In genomic region chr17:4921320-4921719, GRCh38 we compare ENCODE assay signal across 37 cellular contexts. TPM values are rescaled to one million over a fixed set of nuclear protein-coding genes. Genes with fewer than 3 reads are reported as not detected.
"Had no signal": no experiment of that assay in that cellular context is flagged by ENCODE, and none has a peak within 500 bp of the region (broad histone marks: within the 10 kb centered on the region; RNA-seq: fewer than 3 reads in every experiment).

No MANE protein-coding gene starts in this region.

- FAIRE-seq: colon, endometrium, endothelial cell of umbilical vein had no signal

- H3K4me1 ChIP-seq: adrenal gland, body of pancreas, gastroesophageal sphincter had no signal

- H3K4me3 ChIP-seq: adrenal gland, body of pancreas, esophagus squamous epithelium, gastroesophageal sphincter, heart right ventricle had no signal

- H3K9me3 ChIP-seq: adrenal gland, body of pancreas, esophagus squamous epithelium, gastroesophageal sphincter, heart right ventricle had no signal

- H3K27ac ChIP-seq: adrenal gland, body of pancreas, gastroesophageal sphincter, heart right ventricle had no signal

- H3K36me3 ChIP-seq: adrenal gland, esophagus squamous epithelium, gastroesophageal sphincter, heart right ventricle had no signal

- ATAC-seq: activated CD4-positive, alpha-beta T cell treated with anti-CD3 and anti-CD28 coated beads for 36 hours; activated CD8-positive, alpha-beta memory T cell treated with anti-CD3 and anti-CD28 coated beads, Interleukin-2, amount 10 ng/mL, durations not matched to agents 7 days and 5 days; activated CD8-positive, alpha-beta T cell treated with anti-CD3 and anti-CD28 coated beads, Interleukin-2, amount 10 ng/mL, durations not matched to agents 7 days and 5 days; activated naive CD8-positive, alpha-beta T cell treated with anti-CD3 and anti-CD28 coated beads, Interleukin-2, amount 50 U/mL, for 24 hours; body of pancreas; gastroesophageal sphincter; heart right ventricle; T-helper 17 cell had no signal

- H3K27me3 ChIP-seq: adrenal gland, body of pancreas, esophagus squamous epithelium, gastroesophageal sphincter, heart right ventricle had no signal

- DNase-seq: activated CD4-positive, alpha-beta memory T cell treated with anti-CD3 and anti-CD28 coated beads for 36 hours; activated CD4-positive, alpha-beta T cell treated with anti-CD3 and anti-CD28 coated beads for 36 hours; activated CD4-positive, alpha-beta T cell treated with anti-CD3 and anti-CD28 coated beads, Interleukin-2, amount 10 ng/mL, durations not matched to agents 24 days and 14 days; activated CD4-positive, CD25-positive, alpha-beta regulatory T cell; activated CD4-positive, CD25-positive, alpha-beta regulatory T cell treated with anti-CD3 and anti-CD28 coated beads, Interleukin-2, amount 50 U/mL, for 72 hours; activated CD8-positive, alpha-beta memory T cell treated with anti-CD3 and anti-CD28 coated beads, Interleukin-2, amount 10 ng/mL, durations not matched to agents 7 days and 5 days; activated CD8-positive, alpha-beta memory T cell treated with anti-CD3 and anti-CD28 coated beads, Interleukin-2, amount 50 U/mL, for 4 hours; activated CD8-positive, alpha-beta T cell treated with anti-CD3 and anti-CD28 coated beads, Interleukin-2, amount 10 ng/mL, durations not matched to agents 7 days and 5 days; activated effector memory CD4-positive, alpha-beta T cell treated with anti-CD3 and anti-CD28 coated beads, Interleukin-2, amount 50 U/mL, for 16 hours; activated naive CD4-positive, alpha-beta T cell treated with anti-CD3 and anti-CD28 coated beads for 36 hours; activated naive CD8-positive, alpha-beta T cell treated with anti-CD3 and anti-CD28 coated beads for 36 hours; activated naive CD8-positive, alpha-beta T cell treated with anti-CD3 and anti-CD28 coated beads, Interleukin-2, amount 50 U/mL, for 24 hours; activated T-cell treated with anti-CD3 and anti-CD28 coated beads, Interleukin-2, amount 50 U/mL, for 1 hour; activated T-cell treated with anti-CD3 and anti-CD28 coated beads, Interleukin-2, amount 50 U/mL, for 48 hours; adrenal gland; amygdala; aorta; body of pancreas; caudate nucleus; cortex of kidney; effector CD8-positive, alpha-beta T cell; esophagus squamous epithelium; foreskin melanocyte; heart right ventricle; T-helper 17 cell had no signal

RNA-seq across cellular contexts. Expression of gene GP1BA, which starts 10.8 kb away (rescaled TPM):
- total RNA-seq: activated CD4-positive, alpha-beta memory T cell treated with anti-CD3 and anti-CD28 coated beads for 36 hours; activated CD4-positive, alpha-beta T cell treated with anti-CD3 and anti-CD28 coated beads for 36 hours; activated CD4-positive, alpha-beta T cell treated with anti-CD3 and anti-CD28 coated beads, Interleukin-2, amount 10 ng/mL, durations not matched to agents 24 days and 14 days; activated CD8-positive, alpha-beta memory T cell treated with anti-CD3 and anti-CD28 coated beads for 36 hours; activated CD8-positive, alpha-beta memory T cell treated with anti-CD3 and anti-CD28 coated beads, Interleukin-2, amount 10 ng/mL, durations not matched to agents 7 days and 5 days; activated CD8-positive, alpha-beta T cell treated with anti-CD3 and anti-CD28 coated beads, Interleukin-2, amount 10 ng/mL, durations not matched to agents 7 days and 5 days; activated naive CD4-positive, alpha-beta T cell treated with anti-CD3 and anti-CD28 coated beads for 36 hours; activated naive CD8-positive, alpha-beta T cell treated with anti-CD3 and anti-CD28 coated beads for 36 hours; activated T-helper 1 cell treated with anti-CD3 and anti-CD28 coated beads, Interleukin-12 subunit alpha, Interleukin-12 subunit beta, Interleukin-2, Interleukin-4 antibody, amounts not matched to agents 30 ng/mL and 10 ng/mL and 1 ng/mL, durations not matched to agents 14 hours and 24 hours and 36 hours; activated T-helper 2 cell treated with anti-CD3 and anti-CD28 coated beads, Interferon-gamma antibody, Interleukin-2, Interleukin-4, amounts not matched to agents 10 μg/mL and 5 μg/mL and 100 μg/mL, durations not matched to agents 14 hours and 24 hours and 36 hours; body of pancreas; chondrocyte; dermis microvascular lymphatic vessel endothelial cell; endothelial cell of umbilical vein; esophagus squamous epithelium; fibroblast of lung; fibroblast of villous mesenchyme; glomerular endothelial cell had no signal
- polyA plus RNA-seq: adrenal gland, endothelial cell of umbilical vein, fibroblast of lung had no signal
